In genomic region chr16:84357191-84357651, GRCh38 we compare ENCODE assay signal across 8 cellular contexts. TPM values are rescaled to one million over a fixed set of nuclear protein-coding genes. Genes with fewer than 3 reads are reported as not detected.
DNase-seq lines count a peak whose midpoint lies in the region; ATAC-seq and TF ChIP-seq lines count a peak whose summit lies in the region.
"Had no signal": no experiment of that assay in that cellular context is flagged by ENCODE, and none has a peak within 500 bp of the region (broad histone marks: within the 10 kb centered on the region; RNA-seq: fewer than 3 reads in every experiment).

No MANE protein-coding gene starts in this region.

- no peak overlapping the region for H3K27ac Mint-ChIP-seq in MCF 10A (ENCODE audit: low read depth, unreplicated experiment)
- H3K27ac Mint-ChIP-seq: effector memory CD8-positive, alpha-beta T cell had no signal

- no peak overlapping the region for H3K14ac ChIP-seq in trophoblast cell (ENCODE audit: low read length)

- peak; percentile 44 for DNase-seq in HCEC 1CT
- DNase-seq in NOMO-1 treated with dmso at 0.1 percent for 144 hours (lab: John Stamatoyannopoulos, UW; ENCODE audit: unreplicated experiment) = peak; percentile 94
- peak; percentile 76 for DNase-seq in MCF 10A (ENCODE audit: unreplicated experiment)
- DNase-seq in trophoblast cell = peak in 1 of 2 donors; percentile 26
- no peak for DNase-seq in hepatic stellate cell (ENCODE audit: low spot score)
- no peak for DNase-seq in NCI-H1436 treated with DMSO at 0.1 percent for 48 hours (lab: John Stamatoyannopoulos, UW)
- DNase-seq: effector memory CD8-positive, alpha-beta T cell had no signal

- H2AK5ac ChIP-seq in trophoblast cell (ENCODE audit: low read length) = no peak overlapping the region

- no peaks in the 10 kb centered on the region for H3K27me3 Mint-ChIP-seq in MCF 10A (ENCODE audit: insufficient read depth, unreplicated experiment)

- H3K18ac ChIP-seq in trophoblast cell (ENCODE audit: low read length) = no peak overlapping the region

- H3K36me3 Mint-ChIP-seq in MCF 10A (ENCODE audit: insufficient read depth, unreplicated experiment) = no peaks in the 10 kb centered on the region

- no peak for TF ChIP-seq CTCF in MCF 10A (IDR thresholded peaks at IDR 0.05; ENCODE audit: unreplicated experiment)

- H3K4me1 ChIP-seq in trophoblast cell (ENCODE audit: control insufficient read depth in 1 of 2, insufficient read depth in 2 of 2, low read length in 2 of 2) = peaks cover 25% of the 10 kb centered on the region in 2 experiments

- POLR2A ChIA-PET in MCF 10A (lab: Yijun Ruan, JAX) = interaction anchor here (0.7 to 1.7 kb wide), 2 partner anchors 11 to 895 kb away, joined by 4 to 7 read pairs; partner anchors contain the start of gene ATP2C2

- H3K4ac ChIP-seq in trophoblast cell (ENCODE audit: low read depth, low read length) = no peak overlapping the region

- H4K8ac ChIP-seq in trophoblast cell (ENCODE audit: low read depth, low read length) = no peak overlapping the region

- H3K36me3 ChIP-seq in trophoblast cell (ENCODE audit: control insufficient read depth in 1 of 2, insufficient read depth in 2 of 2, low read length in 2 of 2) = no peaks in the 10 kb centered on the region

- no peak overlapping the region for H2BK120ac ChIP-seq in trophoblast cell (ENCODE audit: insufficient read depth, low read length, poor library complexity)

- BruUV-seq in MCF 10A (replicated peaks; lab: Mats Ljungman, UMichigan) = no TSS peak

- peaks cover 2% of the 10 kb centered on the region for H3K79me1 ChIP-seq in trophoblast cell (ENCODE audit: low read length)

- no CpG with 5 or more reads among the region's 9 CpGs for WGBS in trophoblast cell (ENCODE audit: extremely low coverage, insufficient coverage, insufficient read length)

- H3K9ac ChIP-seq in trophoblast cell (ENCODE audit: low read length) = no peak overlapping the region

- no peaks in the 10 kb centered on the region for H3K79me2 ChIP-seq in trophoblast cell (ENCODE audit: control insufficient read depth, insufficient read depth, low read length, poor library complexity)

- H3K4me2 ChIP-seq in trophoblast cell (ENCODE audit: low read length) = no peak overlapping the region

- no peak overlapping the region for H3K23ac ChIP-seq in trophoblast cell (ENCODE audit: low read length)

- no peaks in the 10 kb centered on the region for H3K9me3 Mint-ChIP-seq in MCF 10A (ENCODE audit: unreplicated experiment)
- H3K9me3 Mint-ChIP-seq: effector memory CD8-positive, alpha-beta T cell had no signal

- CTCF ChIA-PET in MCF 10A (lab: Yijun Ruan, JAX) = interaction anchor here (1.5 kb wide), 1 partner anchor 81 kb away, joined by 4 read pairs; no protein-coding TSS in a partner anchor

- H3K4me3 Mint-ChIP-seq in MCF 10A (ENCODE audit: unreplicated experiment) = no peak overlapping the region
- H3K4me3 Mint-ChIP-seq: effector memory CD8-positive, alpha-beta T cell had no signal

- no peak overlapping the region for H2AFZ ChIP-seq in trophoblast cell (ENCODE audit: insufficient read depth, low read length, poor library complexity)

- intact Hi-C loops in MCF 10A (cut with micrococcal nuclease) = no loop called here

- ATAC-seq in GM18873 (IDR thresholded peaks at IDR 0.05; ENCODE audit: low FRiP score, unreplicated experiment) = no peak
- ATAC-seq: effector memory CD8-positive, alpha-beta T cell had no signal

- peak overlapping the region; percentile 26 for H4K91ac ChIP-seq in trophoblast cell (ENCODE audit: low read depth, low read length)

- no peak overlapping the region for H3K4me3 ChIP-seq in trophoblast cell (ENCODE audit: low read depth, low read length)

- H2BK5ac ChIP-seq in trophoblast cell (ENCODE audit: low read depth, low read length, poor library complexity) = no peak overlapping the region

- no peaks in the 10 kb centered on the region for H3K9me3 ChIP-seq in trophoblast cell (ENCODE audit: insufficient read depth, low read depth, low read length)

- H3K27me3 ChIP-seq in trophoblast cell (ENCODE audit: insufficient read depth, low read length) = no peaks in the 10 kb centered on the region

- H3K4me1 Mint-ChIP-seq in MCF 10A (ENCODE audit: insufficient read depth, unreplicated experiment) = peaks cover 31% of the 10 kb centered on the region

- no peak overlapping the region for H3K27ac ChIP-seq in trophoblast cell (ENCODE audit: low read depth, low read length)

- H4K12ac ChIP-seq in trophoblast cell (ENCODE audit: low read depth, low read length) = no peak overlapping the region

- peak overlapping the region; percentile 30 for H2BK12ac ChIP-seq in trophoblast cell (ENCODE audit: low read length)

RNA-seq across cellular contexts. Expression of gene ATP2C2, which starts 11.1 kb away (rescaled TPM):
- not detected in 2 replicates for total RNA-seq in MCF 10A (2022)
- 10.4 and 10.8 TPM in 2 replicates for polyA plus RNA-seq in trophoblast cell (2013)

Comparison
In these comparisons a context has a peak if more than half of its experiments do, and no peak if none do; other contexts are left out.
1. DNase-seq: peak in HCEC 1CT (single experiment), NOMO-1 treated with dmso at 0.1 percent for 144 hours (single experiment) and MCF 10A (single experiment); none in hepatic stellate cell (single experiment) and NCI-H1436 treated with DMSO at 0.1 percent for 48 hours (single experiment).